ENCODE assay signal across 22 cellular contexts in the genomic region with DNA sequence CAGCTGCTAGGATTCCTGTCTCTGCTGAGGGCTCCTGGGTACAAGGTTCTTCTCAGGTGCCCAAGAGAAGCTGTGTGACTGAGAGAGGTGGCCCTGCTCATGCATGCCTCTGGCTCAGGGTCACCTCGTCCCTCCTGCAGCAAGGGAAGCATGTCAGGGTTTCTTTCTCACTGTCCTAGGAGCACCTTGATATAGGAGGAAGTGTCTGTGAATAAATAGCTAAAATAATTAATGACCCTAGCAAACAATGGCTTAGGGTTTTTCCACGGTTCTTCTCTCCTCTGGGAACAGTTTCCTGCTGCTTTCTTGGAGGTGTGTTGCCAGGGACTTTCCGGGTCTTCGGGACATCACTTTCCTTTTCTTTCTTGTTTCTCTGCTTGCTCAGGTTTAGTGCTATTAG.
DNase-seq lines count a peak whose midpoint lies in the region; ATAC-seq, FAIRE-seq and TF ChIP-seq lines count a peak whose summit lies in the region.
"Had no signal": no experiment of that assay in that cellular context is flagged by ENCODE, and none has a peak within 500 bp of the region (broad histone marks: within the 10 kb centered on the region; RNA-seq: fewer than 3 reads in every experiment).

No MANE protein-coding gene starts in this region.

- RAD21 ChIA-PET in GM12878 (lab: Charles Lee; ENCODE audit: unreplicated experiment), result interaction anchor here (1.0 kb wide), 1 partner anchor 10 kb away, joined by 3 read pairs; no protein-coding TSS in a partner anchor

- H3K4me2 ChIP-seq in GM23338, result peak overlapping the region; percentile 57
- H3K4me2 ChIP-seq in GM12878 (ENCODE audit: control insufficient read depth, insufficient read depth), result no peak overlapping the region
- H3K4me2 ChIP-seq in hepatocyte, result peak overlapping the region; percentile 40
- H3K4me2 ChIP-seq in Karpas-422 (ENCODE audit: low read depth, low read length, poor library complexity, severe bottlenecking), result no peak overlapping the region

- H3K27ac Mint-ChIP-seq in GM23338 (no peak overlapping the region), progenitor cell of endocrine pancreas (peak overlapping the region; percentile 20)
- H3K27ac Mint-ChIP-seq: activated CD4-positive, alpha-beta T cell treated with anti-CD3 and anti-CD28 coated beads, Interleukin-2, amount 10 ng/mL, durations not matched to agents 24 days and 14 days; activated naive CD8-positive, alpha-beta T cell treated with anti-CD3 and anti-CD28 coated beads, Interleukin-2, amount 10 ng/mL, durations not matched to agents 7 days and 5 days had no signal

- 0 out of 2 replicates have a peak overlapping the region, but pooled peaks have one; percentile 32 for H3K27ac ChIP-seq in GM23338 (ENCODE audit: low read depth)
- H3K27ac ChIP-seq in GM12878 (ENCODE audit: control insufficient read depth, insufficient read depth), result no peak overlapping the region
- peak overlapping the region; percentile 48 for H3K27ac ChIP-seq in hepatocyte
- H3K27ac ChIP-seq in Karpas-422 (ENCODE audit: low read length), result no peak overlapping the region
- H3K27ac ChIP-seq: HL-60, parathyroid adenoma, spleen, vagina had no signal

- no peaks in the 10 kb centered on the region for H3K27me3 ChIP-seq in GM23338 (ENCODE audit: insufficient read depth)
- H3K27me3 ChIP-seq in GM12878 (replicated peaks in 1 of 2; ENCODE audit: control insufficient read depth in 2 of 2, insufficient read depth in 2 of 2, low read length in 1 of 2), result no peaks in the 10 kb centered on the region
- H3K27me3 ChIP-seq in hepatocyte, result no peaks in the 10 kb centered on the region
- no peaks in the 10 kb centered on the region for H3K27me3 ChIP-seq in Karpas-422 (ENCODE audit: low read length)
- H3K27me3 ChIP-seq: spleen, vagina had no signal

- H3K9me3 Mint-ChIP-seq in GM23338 (no peaks in the 10 kb centered on the region), progenitor cell of endocrine pancreas (ENCODE audit: low read depth) (no peaks in the 10 kb centered on the region)
- H3K9me3 Mint-ChIP-seq: activated CD4-positive, alpha-beta T cell treated with anti-CD3 and anti-CD28 coated beads, Interleukin-2, amount 10 ng/mL, durations not matched to agents 24 days and 14 days; activated naive CD8-positive, alpha-beta T cell treated with anti-CD3 and anti-CD28 coated beads, Interleukin-2, amount 10 ng/mL, durations not matched to agents 7 days and 5 days had no signal

- TF ChIP-seq RAD21 in GM12878 (IDR thresholded peaks at IDR 0.05; ENCODE audit: insufficient read depth, low read depth, low read length), result no peak

- TF ChIP-seq EP300 in GM12878 (IDR thresholded peaks at IDR 0.05; ENCODE audit: borderline replicate concordance in 1 of 2, control insufficient read depth in 1 of 2, low read depth in 2 of 2, low read length in 2 of 2), result no peak

- H3K36me3 Mint-ChIP-seq in GM23338 (ENCODE audit: low read depth) (no peaks in the 10 kb centered on the region), progenitor cell of endocrine pancreas (ENCODE audit: insufficient read depth) (no peaks in the 10 kb centered on the region)

- H3K9ac ChIP-seq in GM12878 (ENCODE audit: control insufficient read depth, insufficient read depth, low read length) (no peak overlapping the region), Karpas-422 (ENCODE audit: low read length) (no peak overlapping the region)
- H3K9ac ChIP-seq: parathyroid adenoma had no signal

- DNase-seq in GM23338 (ENCODE audit: low spot score) (no peak), GM12878 (ENCODE audit: low read depth, low spot score) (no peak), hepatocyte (ENCODE audit: low spot score) (no peak), progenitor cell of endocrine pancreas (ENCODE audit: low spot score, unreplicated experiment) (no peak), Karpas-422 (no peak), midbrain (lab: John Stamatoyannopoulos, UW) (no peak), NCI-H510A (lab: John Stamatoyannopoulos, UW) (no peak), NCI-H146 (lab: John Stamatoyannopoulos, UW) (no peak)
- DNase-seq: activated CD4-positive, alpha-beta T cell treated with anti-CD3 and anti-CD28 coated beads, Interleukin-2, amount 10 ng/mL, durations not matched to agents 24 days and 14 days; activated naive CD8-positive, alpha-beta T cell treated with anti-CD3 and anti-CD28 coated beads, Interleukin-2, amount 10 ng/mL, durations not matched to agents 7 days and 5 days; caudate nucleus; glutamatergic neuron; KBM-7; NCI-H1417 treated with DMSO at 0.1 percent for 48 hours; NCI-H226; spleen; stimulated activated naive CD8-positive, alpha-beta T cell treated with anti-CD3 and anti-CD28 coated beads, Interleukin-15, Interleukin-2, amounts not matched to agents 100 U/mL and 50 U/mL, for 24 hours; T-helper 9 cell had no signal

- H3K36me3 ChIP-seq in GM23338 (ENCODE audit: insufficient read depth) (no peaks in the 10 kb centered on the region), GM12878 (ENCODE audit: control insufficient read depth in 2 of 2, insufficient read depth in 2 of 2, low read length in 1 of 2) (no peaks in the 10 kb centered on the region), hepatocyte (replicated peaks; ENCODE audit: insufficient read depth, low read depth) (no peaks in the 10 kb centered on the region), Karpas-422 (ENCODE audit: insufficient read depth, low read length) (no peaks in the 10 kb centered on the region)
- H3K36me3 ChIP-seq: spleen, vagina had no signal

- H3F3A ChIP-seq in GM23338 (replicated peaks; ENCODE audit: low read depth), result 0 out of 2 replicates have a peak, but pooled peaks cover 4% of the 10 kb centered on the region

- no TSS peak for BruUV-seq in GM12878 (replicated peaks; lab: Mats Ljungman, UMichigan)

- no peak for TF ChIP-seq POLR2A in GM12878 (IDR thresholded peaks at IDR 0.05; ENCODE audit: low read depth, low read length)

- H3K4me1 Mint-ChIP-seq in GM23338 (peaks cover 42% of the 10 kb centered on the region), progenitor cell of endocrine pancreas (ENCODE audit: low read depth) (peaks cover 20% of the 10 kb centered on the region)
- H3K4me1 Mint-ChIP-seq: activated CD4-positive, alpha-beta T cell treated with anti-CD3 and anti-CD28 coated beads, Interleukin-2, amount 10 ng/mL, durations not matched to agents 24 days and 14 days had no signal

- in situ Hi-C loops in GM12878 (cut with MboI), result no loop called here

- ATAC-seq in GM23338 (peak; percentile 28; the same call in 2 of the 3 replicates), GM12878 (peak; percentile 54)
- ATAC-seq: stimulated activated naive CD8-positive, alpha-beta T cell treated with anti-CD3 and anti-CD28 coated beads, Interleukin-15, Interleukin-2, amounts not matched to agents 100 U/mL and 50 U/mL, for 24 hours had no signal

- peaks cover 6% of the 10 kb centered on the region for H3K27me3 Mint-ChIP-seq in GM23338 (ENCODE audit: insufficient read depth, low read depth, poor library complexity)
- no peaks in the 10 kb centered on the region for H3K27me3 Mint-ChIP-seq in progenitor cell of endocrine pancreas
- H3K27me3 Mint-ChIP-seq: activated CD4-positive, alpha-beta T cell treated with anti-CD3 and anti-CD28 coated beads, Interleukin-2, amount 10 ng/mL, durations not matched to agents 24 days and 14 days; activated naive CD8-positive, alpha-beta T cell treated with anti-CD3 and anti-CD28 coated beads, Interleukin-2, amount 10 ng/mL, durations not matched to agents 7 days and 5 days had no signal

- TF ChIP-seq CTCF in GM23338 (conservative IDR thresholded peaks at IDR 0.05; ENCODE audit: low read depth in 2 of 2) (no peak), GM12878 (IDR thresholded peaks at IDR 0.05 in 2 of 3, conservative IDR thresholded peaks at IDR 0.05 in 1 of 3; ENCODE audit: control insufficient read depth in 2 of 3, extremely low read depth in 1 of 3, insufficient read depth in 1 of 3, low read depth in 3 of 3, low read length in 3 of 3) (no peak), hepatocyte (IDR thresholded peaks at IDR 0.05; ENCODE audit: poor library complexity) (no peak), progenitor cell of endocrine pancreas (IDR thresholded peaks at IDR 0.05; ENCODE audit: unreplicated experiment) (no peak)

- H3K4me1 ChIP-seq in GM23338 (ENCODE audit: insufficient read depth) (peaks cover 24% of the 10 kb centered on the region), GM12878 (ENCODE audit: control insufficient read depth, insufficient read depth, low read length) (no peaks in the 10 kb centered on the region), hepatocyte (ENCODE audit: insufficient read depth) (peaks cover 3% of the 10 kb centered on the region), Karpas-422 (ENCODE audit: low read length) (no peaks in the 10 kb centered on the region)
- H3K4me1 ChIP-seq: parathyroid adenoma had no signal

- CTCF ChIA-PET in GM12878 (lab: Yijun Ruan, JAX), result interaction anchor here (0.7 to 1.0 kb wide), 3 partner anchors 9 to 144 kb away, joined by 3 to 5 read pairs (median 3); no protein-coding TSS in a partner anchor

- H3K9me2 ChIP-seq in GM23338 (ENCODE audit: insufficient read depth) (peaks cover 5% of the 10 kb centered on the region), hepatocyte (replicated peaks; ENCODE audit: insufficient read depth) (no peaks in the 10 kb centered on the region), Karpas-422 (replicated peaks; ENCODE audit: insufficient read depth, low read length) (no peaks in the 10 kb centered on the region)

- H3K79me2 ChIP-seq in GM23338 (replicated peaks; ENCODE audit: insufficient read depth) (peaks cover 55% of the 10 kb centered on the region), GM12878 (ENCODE audit: control insufficient read depth, insufficient read depth, low read length) (no peaks in the 10 kb centered on the region), hepatocyte (peaks cover 59% of the 10 kb centered on the region), Karpas-422 (ENCODE audit: low read length) (no peaks in the 10 kb centered on the region)
- H3K79me2 ChIP-seq: parathyroid adenoma had no signal

- H2AFZ ChIP-seq in GM23338 (no peak overlapping the region), GM12878 (ENCODE audit: control insufficient read depth, low read depth, low read length) (no peak overlapping the region), hepatocyte (no peak overlapping the region), Karpas-422 (ENCODE audit: low read length) (no peak overlapping the region)
- H2AFZ ChIP-seq: parathyroid adenoma had no signal

- no peak for FAIRE-seq in GM12878 (lab: Jason Lieb, UNC)
- FAIRE-seq: islet of Langerhans had no signal

- SMC1A ChIA-PET in GM12878 (lab: Charles Lee; ENCODE audit: uncharacterized antibody, unreplicated experiment), result interaction anchor here (0.6 to 1.3 kb wide), 5 partner anchors 12 to 1334 kb away, joined by 3 read pairs; no protein-coding TSS in a partner anchor

- H3K4me3 ChIP-seq in GM23338 (no peak overlapping the region), GM12878 (no peak overlapping the region), hepatocyte (no peak overlapping the region), Karpas-422 (ENCODE audit: low read length) (no peak overlapping the region)
- H3K4me3 ChIP-seq: spleen, vagina had no signal

- POLR2A ChIA-PET in GM12878 (lab: Charles Lee), result no interaction called here

- H3K9me3 ChIP-seq in GM12878 (replicated peaks; ENCODE audit: control insufficient read depth, insufficient read depth, low read length), result no peaks in the 10 kb centered on the region
- no peaks in the 10 kb centered on the region for H3K9me3 ChIP-seq in hepatocyte (ENCODE audit: low read depth)
- no peaks in the 10 kb centered on the region for H3K9me3 ChIP-seq in Karpas-422 (ENCODE audit: low read length)
- H3K9me3 ChIP-seq: spleen, vagina had no signal

- 35% methylated on average over 4 of the region's 4 CpGs for WGBS in GM12878 (ENCODE audit: insufficient coverage, insufficient replicate concordance, low lambda C conversion rate, missing lambda C conversion rate)
- WGBS in hepatocyte (ENCODE audit: low lambda C conversion rate, missing lambda C conversion rate), result 73% methylated on average over 4 of the region's 4 CpGs

- intact Hi-C loops in GM12878 (cut with micrococcal nuclease; ENCODE audit: unreplicated experiment), result no loop called here

- H3K4me3 Mint-ChIP-seq in GM23338, result no peak overlapping the region
- no peak overlapping the region for H3K4me3 Mint-ChIP-seq in progenitor cell of endocrine pancreas (ENCODE audit: low read depth)
- H3K4me3 Mint-ChIP-seq: activated CD4-positive, alpha-beta T cell treated with anti-CD3 and anti-CD28 coated beads, Interleukin-2, amount 10 ng/mL, durations not matched to agents 24 days and 14 days; activated naive CD8-positive, alpha-beta T cell treated with anti-CD3 and anti-CD28 coated beads, Interleukin-2, amount 10 ng/mL, durations not matched to agents 7 days and 5 days had no signal

- H4K20me1 ChIP-seq in GM23338 (replicated peaks; ENCODE audit: insufficient read depth) (no peaks in the 10 kb centered on the region), GM12878 (ENCODE audit: control insufficient read depth, insufficient read depth) (no peaks in the 10 kb centered on the region; the same call in 1 of the 2 replicates), hepatocyte (ENCODE audit: insufficient read depth, poor library complexity, severe bottlenecking) (no peaks in the 10 kb centered on the region), Karpas-422 (ENCODE audit: insufficient read depth, low read depth, low read length) (peaks cover 5% of the 10 kb centered on the region; the same call in 1 of the 2 replicates)

Comparison
In these comparisons a context has a peak if more than half of its experiments do, and no peak if none do; other contexts are left out.
1. H3K27ac ChIP-seq: peak in GM23338 (single experiment) and hepatocyte (single experiment); none in GM12878 (single experiment) and Karpas-422 (single experiment).
2. H3K4me2 ChIP-seq: peak in GM23338 (single experiment) and hepatocyte (single experiment); none in GM12878 (single experiment) and Karpas-422 (single experiment).